ENCODE assay signal across 8 cellular contexts in the genomic region with DNA sequence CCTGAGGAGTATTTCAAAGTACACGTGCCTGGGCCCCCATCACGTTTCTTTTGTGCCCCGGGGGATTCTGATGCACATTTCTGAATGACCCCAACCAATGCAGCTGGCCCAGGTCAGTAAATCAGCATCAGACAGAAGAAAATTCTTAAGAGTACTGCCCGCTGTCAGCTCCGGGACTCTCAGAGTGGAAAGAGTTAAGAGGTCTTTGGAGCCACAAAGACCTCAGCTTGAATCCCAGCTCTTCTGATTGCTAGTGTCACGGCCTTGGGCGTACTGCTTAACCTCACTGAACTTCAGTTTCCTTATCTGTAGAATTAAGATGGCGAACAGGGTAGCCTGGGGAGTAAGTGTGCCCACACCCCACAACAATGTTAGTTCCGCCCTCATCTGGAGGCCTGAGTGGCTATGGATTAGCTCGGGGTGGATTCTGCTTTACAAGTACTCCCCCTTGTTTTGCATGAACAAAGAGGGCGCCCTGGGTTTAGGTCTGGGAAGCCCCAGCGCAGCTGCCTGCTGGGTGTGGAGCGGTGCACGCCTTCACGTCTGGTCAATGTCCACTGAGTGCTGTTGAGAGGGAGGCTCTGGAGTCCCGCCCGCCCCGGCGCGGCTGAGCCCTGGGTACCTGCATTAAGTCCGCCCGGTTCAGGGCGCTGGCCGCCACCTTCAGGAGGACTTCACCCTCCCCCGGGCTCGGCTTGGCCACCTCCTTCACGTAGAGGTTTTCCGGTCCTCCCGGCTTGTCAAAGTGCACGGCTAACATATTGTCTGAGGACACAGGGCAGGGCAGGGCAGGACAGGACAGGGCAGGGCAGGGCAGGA. TPM values are rescaled to one million over a fixed set of nuclear protein-coding genes. Genes with fewer than 3 reads are reported as not detected.
DNase-seq lines count a peak whose midpoint lies in the region; ATAC-seq and TF ChIP-seq lines count a peak whose summit lies in the region.

No MANE protein-coding gene starts in this region.

- peaks cover 13% of the 10 kb centered on the region for H3K4me1 ChIP-seq in HUES48 (ENCODE audit: control insufficient read depth, insufficient read depth, low read length)
- peaks cover 15% of the 10 kb centered on the region for H3K4me1 ChIP-seq in OCI-LY7 (ENCODE audit: insufficient read depth, low read length, poor library complexity, severe bottlenecking)

- H3K4me3 Mint-ChIP-seq in activated CD4-positive, alpha-beta T cell treated with anti-CD3 and anti-CD28 coated beads, Interleukin-2, amount 10 ng/mL, durations not matched to agents 7 days and 5 days: peak overlapping the region; percentile 82
- H3K4me3 Mint-ChIP-seq in brain (peak overlapping the region; percentile 83 to 95 (median 88)), immature natural killer cell (peak overlapping the region; percentile 78 to 89 (median 83))

- ATAC-seq in GM21529 (IDR thresholded peaks at IDR 0.05; ENCODE audit: unreplicated experiment): peak; percentile 79

- no peaks in the 10 kb centered on the region for H3K9me2 ChIP-seq in OCI-LY7 (ENCODE audit: insufficient read depth, low read length)

- DNase-seq in activated CD4-positive, alpha-beta T cell treated with anti-CD3 and anti-CD28 coated beads, Interleukin-2, amount 10 ng/mL, durations not matched to agents 7 days and 5 days: peak; percentile 66
- no peak for DNase-seq in activated CD4-positive, alpha-beta T cell treated with anti-CD3 and anti-CD28 coated beads for 1 hour
- DNase-seq in OCI-LY7 (ENCODE audit: low spot score): peak; percentile 85
- no peak for DNase-seq in immature natural killer cell
- peak; percentile 65 for DNase-seq in smooth muscle cell of the brain vasculature (ENCODE audit: low read depth, low spot score)

- H3K27ac Mint-ChIP-seq in activated CD4-positive, alpha-beta T cell treated with anti-CD3 and anti-CD28 coated beads, Interleukin-2, amount 10 ng/mL, durations not matched to agents 7 days and 5 days: peak overlapping the region; percentile 89
- H3K27ac Mint-ChIP-seq in brain (peak overlapping the region; percentile 94 to 98 (median 97)), immature natural killer cell (peak overlapping the region in 5 of 6 donors; percentile 61 to 80 (median 62))

- peak overlapping the region; percentile 80 for H3K4me2 ChIP-seq in OCI-LY7 (ENCODE audit: low read length)

- CTCF ChIA-PET in activated CD4-positive, alpha-beta T cell treated with anti-CD3 and anti-CD28 coated beads, Interleukin-2, amount 10 ng/mL, durations not matched to agents 7 days and 5 days (lab: Charles Lee): interaction anchor here (0.6 to 2.6 kb wide), 25 partner anchors 8 to 911 kb away, joined by 3 to 20 read pairs (median 4); a partner anchor contains a TSS
- CTCF ChIA-PET in OCI-LY7 (lab: Charles Lee; ENCODE audit: unreplicated experiment): interaction anchor here (0.8 to 1.4 kb wide), 2 partner anchors 8 to 159 kb away, joined by 3 to 8 read pairs; a partner anchor contains a TSS

- no peaks in the 10 kb centered on the region for H3K27me3 ChIP-seq in HUES48 (ENCODE audit: control insufficient read depth, insufficient read depth, low read length)

- H3K27ac ChIP-seq in HUES48 (ENCODE audit: low read depth, low read length): peak overlapping the region; percentile 97
- H3K27ac ChIP-seq in OCI-LY7 (ENCODE audit: low read depth, low read length, poor library complexity, severe bottlenecking): peak overlapping the region; percentile 31

- TF ChIP-seq CTCF in OCI-LY7 (conservative IDR thresholded peaks at IDR 0.05; ENCODE audit: low read length) (no peak), brain (conservative IDR thresholded peaks at IDR 0.05) (no peak)

- peak overlapping the region; percentile 91 for H3K9ac ChIP-seq in HUES48 (ENCODE audit: low read depth, low read length)

- H3K9me3 ChIP-seq in HUES48 (ENCODE audit: control insufficient read depth, insufficient read depth, low read length) (no peaks in the 10 kb centered on the region), OCI-LY7 (ENCODE audit: low read length) (no peaks in the 10 kb centered on the region)

- H4K20me1 ChIP-seq in OCI-LY7 (ENCODE audit: insufficient read depth, low read length): no peaks in the 10 kb centered on the region

- H3K4me1 Mint-ChIP-seq in activated CD4-positive, alpha-beta T cell treated with anti-CD3 and anti-CD28 coated beads, Interleukin-2, amount 10 ng/mL, durations not matched to agents 7 days and 5 days: peaks cover 18% of the 10 kb centered on the region
- H3K4me1 Mint-ChIP-seq in brain (peaks cover 40% of the 10 kb centered on the region), immature natural killer cell (peaks cover 17 to 23% of the 10 kb centered on the region in 2 donors)

- peaks cover 36% of the 10 kb centered on the region for H3K36me3 ChIP-seq in HUES48 (ENCODE audit: control insufficient read depth, insufficient read depth, low read length)
- H3K36me3 ChIP-seq in OCI-LY7 (ENCODE audit: insufficient read depth, low read length): no peaks in the 10 kb centered on the region

- H2AFZ ChIP-seq in OCI-LY7 (ENCODE audit: low read length): peak overlapping the region; percentile 83; the same call in 1 of the 2 replicates

- intact Hi-C loops in OCI-LY7 (cut with micrococcal nuclease; ENCODE audit: unreplicated experiment): loop anchor here (2.0 kb wide), 5 partner anchors 57 to 299 kb away; a partner anchor contains a TSS

- no TSS peak for BruUV-seq in OCI-LY7 (replicated peaks; lab: Mats Ljungman, UMichigan)

- POLR2A ChIA-PET in activated CD4-positive, alpha-beta T cell treated with anti-CD3 and anti-CD28 coated beads, Interleukin-2, amount 10 ng/mL, durations not matched to agents 7 days and 5 days (lab: Charles Lee): interaction anchor here (1.1 kb wide), 1 partner anchor 157 kb away, joined by 6 read pairs; a partner anchor contains a TSS
- POLR2A ChIA-PET in OCI-LY7 (lab: Charles Lee): interaction anchor here (0.5 to 2.2 kb wide), 3 partner anchors 157 to 567 kb away, joined by 3 to 13 read pairs (median 3); a partner anchor contains a TSS

- H3K79me2 ChIP-seq in OCI-LY7 (ENCODE audit: insufficient read depth, low read depth, low read length): no peaks in the 10 kb centered on the region

- H3K9me3 Mint-ChIP-seq in activated CD4-positive, alpha-beta T cell treated with anti-CD3 and anti-CD28 coated beads, Interleukin-2, amount 10 ng/mL, durations not matched to agents 7 days and 5 days: no peaks in the 10 kb centered on the region
- H3K9me3 Mint-ChIP-seq in brain (peaks cover 0 to 2% (median 0%) of the 10 kb centered on the region in 5 experiments), immature natural killer cell (no peaks in the 10 kb centered on the region)

- H3K4me3 ChIP-seq in HUES48 (ENCODE audit: low read depth, low read length): peak overlapping the region; percentile 94
- peak overlapping the region; percentile 67 for H3K4me3 ChIP-seq in OCI-LY7 (ENCODE audit: low read depth, low read length, poor library complexity, severe bottlenecking)

- peaks cover 5% of the 10 kb centered on the region for H3K36me3 Mint-ChIP-seq in activated CD4-positive, alpha-beta T cell treated with anti-CD3 and anti-CD28 coated beads, Interleukin-2, amount 10 ng/mL, durations not matched to agents 7 days and 5 days (ENCODE audit: low read depth)
- peaks cover 57% of the 10 kb centered on the region for H3K36me3 Mint-ChIP-seq in brain
- H3K36me3 Mint-ChIP-seq in immature natural killer cell: peaks cover 0 to 12% (median 4%) of the 10 kb centered on the region in 3 donors

- H3K27me3 Mint-ChIP-seq in activated CD4-positive, alpha-beta T cell treated with anti-CD3 and anti-CD28 coated beads, Interleukin-2, amount 10 ng/mL, durations not matched to agents 7 days and 5 days: no peaks in the 10 kb centered on the region
- H3K27me3 Mint-ChIP-seq in brain (peaks cover 4% of the 10 kb centered on the region), immature natural killer cell (ENCODE audit: low read depth in 3 of 3) (peaks cover 0 to 6% (median 1%) of the 10 kb centered on the region in 3 donors)

RNA-seq across cellular contexts. Expression of a gene that starts 0.9 kb away (rescaled TPM):
- total RNA-seq in activated CD4-positive, alpha-beta T cell treated with anti-CD3 and anti-CD28 coated beads, Interleukin-2, amount 10 ng/mL, durations not matched to agents 7 days and 5 days: 1 to 10 TPM; 2.5 to 2.7 TPM
- total RNA-seq in OCI-LY7 (2014; rRNA removed; shearing (Covaris generic)): 0.36 and 0.38 TPM in 2 replicates
- 0.82 and 1.1 TPM in 2 replicates for total RNA-seq in OCI-LY7 (2022)
- polyA plus RNA-seq in brain (ENCODE audit: insufficient read depth, low read depth, low replicate concordance) (31.7 TPM), immature natural killer cell (1 to 10 TPM in 1 of 3 donors, under 1 TPM in 1, not detected in 1; 0.69 to 1.2 TPM)

RNA-seq across cellular contexts. Expression of a gene that starts 7.7 kb away (rescaled TPM):
- 10 to 100 TPM; 82.3 to 88.5 TPM for total RNA-seq in activated CD4-positive, alpha-beta T cell treated with anti-CD3 and anti-CD28 coated beads, Interleukin-2, amount 10 ng/mL, durations not matched to agents 7 days and 5 days
- 136 and 143 TPM in 2 replicates for total RNA-seq in OCI-LY7 (2014; rRNA removed; shearing (Covaris generic))
- 108 and 112 TPM in 2 replicates for total RNA-seq in OCI-LY7 (2022)
- 131 TPM for polyA plus RNA-seq in brain (ENCODE audit: insufficient read depth, low read depth, low replicate concordance)
- polyA plus RNA-seq in immature natural killer cell: 100 to 1,000 TPM; 173 to 199 (median 182) TPM

RNA-seq across cellular contexts. Expression of a gene that starts 34.2 kb away (rescaled TPM):
- total RNA-seq in activated CD4-positive, alpha-beta T cell treated with anti-CD3 and anti-CD28 coated beads, Interleukin-2, amount 10 ng/mL, durations not matched to agents 7 days and 5 days: 1 to 10 TPM; 1.0 to 1.9 TPM
- 1.5 and 3.2 TPM in 2 replicates for total RNA-seq in OCI-LY7 (2014; rRNA removed; shearing (Covaris generic))
- total RNA-seq in OCI-LY7 (2022): 1.5 and 1.6 TPM in 2 replicates
- polyA plus RNA-seq in brain (ENCODE audit: insufficient read depth, low read depth, low replicate concordance) (22.8 TPM), immature natural killer cell (1 to 10 TPM; 5.3 to 8.6 (median 7.8) TPM)

RNA-seq across cellular contexts. Expression of a gene that starts 36.6 kb away (rescaled TPM):
- total RNA-seq in activated CD4-positive, alpha-beta T cell treated with anti-CD3 and anti-CD28 coated beads, Interleukin-2, amount 10 ng/mL, durations not matched to agents 7 days and 5 days: 10 to 100 TPM; 16.3 to 21.8 TPM
- total RNA-seq in OCI-LY7 (2014; rRNA removed; shearing (Covaris generic)): 10.9 and 13.9 TPM in 2 replicates
- 21.0 and 22.8 TPM in 2 replicates for total RNA-seq in OCI-LY7 (2022)
- polyA plus RNA-seq in brain (ENCODE audit: insufficient read depth, low read depth, low replicate concordance): 7.8 TPM
- 1 to 10 TPM; 2.5 to 6.3 (median 5.0) TPM for polyA plus RNA-seq in immature natural killer cell

RNA-seq across cellular contexts. Expression of a gene that starts 39.4 kb away (rescaled TPM):
- total RNA-seq in activated CD4-positive, alpha-beta T cell treated with anti-CD3 and anti-CD28 coated beads, Interleukin-2, amount 10 ng/mL, durations not matched to agents 7 days and 5 days: not detected
- total RNA-seq in OCI-LY7 (2014; rRNA removed; shearing (Covaris generic)): not detected in 2 replicates
- not detected in 2 replicates for total RNA-seq in OCI-LY7 (2022)
- polyA plus RNA-seq in brain (ENCODE audit: insufficient read depth, low read depth, low replicate concordance) (0.59 TPM), immature natural killer cell (not detected)

Comparison
In these comparisons a context has a peak if more than half of its experiments do, and no peak if none do; other contexts are left out.
1. DNase-seq: peak in activated CD4-positive, alpha-beta T cell treated with anti-CD3 and anti-CD28 coated beads, Interleukin-2, amount 10 ng/mL, durations not matched to agents 7 days and 5 days (single experiment), OCI-LY7 (single experiment) and smooth muscle cell of the brain vasculature (single experiment); none in activated CD4-positive, alpha-beta T cell treated with anti-CD3 and anti-CD28 coated beads for 1 hour (single experiment) and immature natural killer cell (0 of 3).
2. Peak in every context shown above with its lines, with median percentiles within 50 percentile points of each other: H3K27ac Mint-ChIP-seq and H3K4me3 Mint-ChIP-seq.